In genomic region chr1:160097196-160097910, GRCh38 we compare ENCODE assay signal across 9 cellular contexts. TPM values are rescaled to one million over a fixed set of nuclear protein-coding genes. Genes with fewer than 3 reads are reported as not detected.
A peak's percentile ranks its signal among the peaks of the same experiment; 100 is the strongest.
DNase-seq lines count a peak whose midpoint lies in the region; ATAC-seq, FAIRE-seq and TF ChIP-seq lines count a peak whose summit lies in the region.
"Had no signal": no experiment of that assay in that cellular context is flagged by ENCODE, and none has a peak within 500 bp of the region (broad histone marks: within the 10 kb centered on the region; RNA-seq: fewer than 3 reads in every experiment).

No MANE protein-coding gene starts in this region.

- H3K4me1 ChIP-seq in esophagus squamous epithelium = peaks cover 23 to 52% (median 28%) of the 10 kb centered on the region in 3 donors

- TF ChIP-seq CTCF in VCaP (conservative IDR thresholded peaks at IDR 0.05) (no peak), esophagus squamous epithelium (IDR thresholded peaks at IDR 0.05) (no peak), retinal pigment epithelial cell (conservative IDR thresholded peaks at IDR 0.05; ENCODE audit: low read depth, low read length) (no peak)

- intact Hi-C loops in esophagus squamous epithelium (cut with DNase I) = loop anchor here (10.0 kb wide), 1 partner anchor 157 kb away; no protein-coding TSS in a partner anchor

- DNase-seq in ELF-1 (ENCODE audit: low read depth, low spot score) (peak; percentile 26), esophagus squamous epithelium (lab: John Stamatoyannopoulos, UW) (no peak), retinal pigment epithelial cell (ENCODE audit: low read depth) (no peak), RCC 7860 (ENCODE audit: low spot score) (no peak), activated gamma-delta T cell treated with Interleukin-2 at 50 U/mL for 16 hours (no peak)

- 48 to 75% methylated on average over 3 to 4 of the region's 5 CpGs for WGBS in esophagus squamous epithelium, 2 donors

- no peak for FAIRE-seq in RCC 7860 (lab: Jason Lieb, UNC)

- peak overlapping the region; percentile 55 to 94 (median 85) for H3K4me3 ChIP-seq in esophagus squamous epithelium
- peak overlapping the region; percentile 66 for H3K4me3 ChIP-seq in retinal pigment epithelial cell (ENCODE audit: low read length)

- ATAC-seq in GM18519 (IDR thresholded peaks at IDR 0.05; ENCODE audit: low FRiP score, unreplicated experiment) (no peak), HG02852 (IDR thresholded peaks at IDR 0.05; ENCODE audit: unreplicated experiment) (no peak)

- no peaks in the 10 kb centered on the region for H3K9me3 ChIP-seq in esophagus squamous epithelium

- H3K36me3 ChIP-seq in esophagus squamous epithelium = peaks cover 0 to 30% (median 5%) of the 10 kb centered on the region in 3 donors

- no peak for TF ChIP-seq POLR2A in esophagus squamous epithelium (IDR thresholded peaks at IDR 0.05)

- H3K27ac ChIP-seq in VCaP (peak overlapping the region; percentile 84), esophagus squamous epithelium (peak overlapping the region; percentile 83 to 97 (median 94))

- no peaks in the 10 kb centered on the region for H3K27me3 ChIP-seq in esophagus squamous epithelium

RNA-seq across cellular contexts. Expression of gene IGSF8, which starts 1.1 kb away (rescaled TPM):
- 10 to 100 TPM; 17.0 to 19.6 (median 17.2) TPM for total RNA-seq in esophagus squamous epithelium

RNA-seq across cellular contexts. Expression of gene KCNJ9, which starts 16.0 kb away (rescaled TPM):
- total RNA-seq in esophagus squamous epithelium = not detected
- total RNA-seq: lung microvascular endothelial cell had no signal

RNA-seq across cellular contexts. Expression of gene ATP1A2, which starts 18.2 kb away (rescaled TPM):
- 10 to 100 TPM in 1 of 4 donors, 1 to 10 TPM in 3; 2.2 to 32.6 (median 5.3) TPM for total RNA-seq in esophagus squamous epithelium
- total RNA-seq: lung microvascular endothelial cell had no signal

RNA-seq across cellular contexts. Expression of gene KCNJ10, which starts 27.4 kb away (rescaled TPM):
- under 1 TPM in 1 of 4 donors, not detected in 3; 0.59 TPM for total RNA-seq in esophagus squamous epithelium
- total RNA-seq: lung microvascular endothelial cell had no signal

RNA-seq across cellular contexts. Expression of gene ATP1A4, which starts 54.0 kb away (rescaled TPM):
- 1 to 10 TPM in 1 of 4 donors, under 1 TPM in 1, not detected in 2; 0.19 to 1.8 TPM for total RNA-seq in esophagus squamous epithelium
- total RNA-seq: lung microvascular endothelial cell had no signal
